In genomic region chr12:22687677-22688076, GRCh38 we compare ENCODE assay signal across 8 cellular contexts.
DNase-seq lines count a peak whose midpoint lies in the region; ATAC-seq lines count a peak whose summit lies in the region.

No MANE protein-coding gene starts in this region.

- H3K9me3 Mint-ChIP-seq in activated naive CD8-positive, alpha-beta T cell treated with anti-CD3 and anti-CD28 coated beads, Interleukin-2, amount 50 U/mL, for 24 hours: no peaks in the 10 kb centered on the region

- peak; percentile 66 for ATAC-seq in GM19397 (IDR thresholded peaks at IDR 0.05; ENCODE audit: unreplicated experiment)
- peak; percentile 89 for ATAC-seq in HG03378 (IDR thresholded peaks at IDR 0.05; ENCODE audit: unreplicated experiment)
- ATAC-seq in activated naive CD8-positive, alpha-beta T cell treated with anti-CD3 and anti-CD28 coated beads, Interleukin-2, amount 50 U/mL, for 24 hours: peak; percentile 84

- no peak overlapping the region for H3K4me3 Mint-ChIP-seq in activated naive CD8-positive, alpha-beta T cell treated with anti-CD3 and anti-CD28 coated beads, Interleukin-2, amount 50 U/mL, for 24 hours

- H3K36me3 Mint-ChIP-seq in activated naive CD8-positive, alpha-beta T cell treated with anti-CD3 and anti-CD28 coated beads, Interleukin-2, amount 50 U/mL, for 24 hours (ENCODE audit: low read depth): peaks cover 25% of the 10 kb centered on the region

- DNase-seq in Ammon's horn (ENCODE audit: low spot score): peak; percentile 29
- DNase-seq in activated naive CD8-positive, alpha-beta T cell treated with anti-CD3 and anti-CD28 coated beads, Interleukin-2, amount 50 U/mL, for 24 hours: no peak
- DNase-seq in non-pigmented ciliary epithelial cell (ENCODE audit: low read depth): peak; percentile 79
- no peak for DNase-seq in stimulated activated CD4-positive, alpha-beta T cell treated with anti-CD3 and anti-CD28 coated beads, Interleukin-4, amount 100 ng/mL, for 1 hour
- DNase-seq in iPS-NIHi7 (ENCODE audit: extremely low spot score): no peak
- no peak for DNase-seq in NCI-H446 (lab: John Stamatoyannopoulos, UW)

- peaks cover 19% of the 10 kb centered on the region for H3K4me1 Mint-ChIP-seq in activated naive CD8-positive, alpha-beta T cell treated with anti-CD3 and anti-CD28 coated beads, Interleukin-2, amount 50 U/mL, for 24 hours

- peak overlapping the region; percentile 26 for H3K27ac Mint-ChIP-seq in activated naive CD8-positive, alpha-beta T cell treated with anti-CD3 and anti-CD28 coated beads, Interleukin-2, amount 50 U/mL, for 24 hours

- H3K27me3 Mint-ChIP-seq in activated naive CD8-positive, alpha-beta T cell treated with anti-CD3 and anti-CD28 coated beads, Interleukin-2, amount 50 U/mL, for 24 hours: no peaks in the 10 kb centered on the region

Comparison
In these comparisons a context has a peak if more than half of its experiments do, and no peak if none do; other contexts are left out.
1. DNase-seq: peak in Ammon's horn (single experiment) and non-pigmented ciliary epithelial cell (single experiment); none in activated naive CD8-positive, alpha-beta T cell treated with anti-CD3 and anti-CD28 coated beads, Interleukin-2, amount 50 U/mL, for 24 hours (single experiment), stimulated activated CD4-positive, alpha-beta T cell treated with anti-CD3 and anti-CD28 coated beads, Interleukin-4, amount 100 ng/mL, for 1 hour (single experiment), iPS-NIHi7 (single experiment) and NCI-H446 (0 of 2).
2. Peak in every context shown above with its lines, with median percentiles within 50 percentile points of each other: ATAC-seq.